Comparison of ENCODE assay signal across 15 cellular contexts in genomic region chr13:100389617-100390016, GRCh38.
A peak's percentile ranks its signal among the peaks of the same experiment; 100 is the strongest.
DNase-seq lines count a peak whose midpoint lies in the region; ATAC-seq lines count a peak whose summit lies in the region.
"Had no signal": no experiment of that assay in that cellular context is flagged by ENCODE, and none has a peak within 500 bp of the region (broad histone marks: within the 10 kb centered on the region; RNA-seq: fewer than 3 reads in every experiment).

No MANE protein-coding gene starts in this region.

- DNase-seq in Right ventricle myocardium inferior (ENCODE audit: missing footprints), result peak; percentile 60
- DNase-seq in left cardiac atrium, result no peak
- DNase-seq in Jurkat, Clone E6-1 (ENCODE audit: low read depth, low spot score), result peak; percentile 52
- DNase-seq in UCSD-AML1 (lab: John Stamatoyannopoulos, UW; ENCODE audit: unreplicated experiment), result peak; percentile 45
- DNase-seq in NCI-H446 (lab: John Stamatoyannopoulos, UW), result no peak
- no peak for DNase-seq in activated CD8-positive, alpha-beta memory T cell treated with anti-CD3 and anti-CD28 coated beads, Interleukin-2, amount 50 U/mL, for 48 hours
- DNase-seq: COR-L47, DMS53, NCI-H1436 treated with DMSO at 0.1 percent for 48 hours, NCI-H2081, NCI-H524, SIG-M5 had no signal

- H3K4me3 ChIP-seq in Jurkat, Clone E6-1 (ENCODE audit: low read length), result peak overlapping the region; percentile 27; the same call in 1 of the 2 replicates
- H3K4me3 ChIP-seq: GM23338 had no signal

- ATAC-seq in Right ventricle myocardium inferior, result no peak
- no peak for ATAC-seq in left cardiac atrium
- no peak for ATAC-seq in GM18520 (IDR thresholded peaks at IDR 0.05; ENCODE audit: unreplicated experiment)
- ATAC-seq: GM23338, HepG2 had no signal

- intact Hi-C loops in Right ventricle myocardium inferior (cut with DNase I), result no loop called here
- intact Hi-C loops in left cardiac atrium (cut with DNase I), result no loop called here

Comparison
In these comparisons a context has a peak if more than half of its experiments do, and no peak if none do; other contexts are left out.
1. DNase-seq: peak in Right ventricle myocardium inferior (single experiment), Jurkat, Clone E6-1 (single experiment) and UCSD-AML1 (single experiment); none in left cardiac atrium (single experiment), NCI-H446 (0 of 2) and activated CD8-positive, alpha-beta memory T cell treated with anti-CD3 and anti-CD28 coated beads, Interleukin-2, amount 50 U/mL, for 48 hours (single experiment).